Comparison of ENCODE assay signal across 10 cellular contexts in genomic region chr5:100584069-100584468, GRCh38. TPM values are rescaled to one million over a fixed set of nuclear protein-coding genes. Genes with fewer than 3 reads are reported as not detected.
DNase-seq lines count a peak whose midpoint lies in the region; ATAC-seq and TF ChIP-seq lines count a peak whose summit lies in the region.
"Had no signal": no experiment of that assay in that cellular context is flagged by ENCODE, and none has a peak within 500 bp of the region (broad histone marks: within the 10 kb centered on the region; RNA-seq: fewer than 3 reads in every experiment).

No MANE protein-coding gene starts in this region.

- DNase-seq in GM13977 (ENCODE audit: low spot score) (peak; percentile 18), SW 1271 (lab: John Stamatoyannopoulos, UW) (no peak), activated gamma-delta T cell (lab: John Stamatoyannopoulos, UW) (no peak), DMS53 (lab: John Stamatoyannopoulos, UW) (no peak)
- no peak for DNase-seq in activated T-helper 1 cell treated with anti-CD3 and anti-CD28 coated beads, Interleukin-12 subunit alpha, Interleukin-12 subunit beta, Interleukin-2, Interleukin-4 antibody, amounts not matched to agents 30 ng/mL and 10 ng/mL and 1 ng/mL, durations not matched to agents 14 hours and 24 hours and 36 hours (ENCODE audit: low spot score)
- DNase-seq: activated naive CD4-positive, alpha-beta T cell treated with anti-CD3 and anti-CD28 coated beads for 36 hours; dermis blood vessel endothelial cell had no signal

- H3K4me1 Mint-ChIP-seq in activated T-helper 1 cell treated with anti-CD3 and anti-CD28 coated beads, Interleukin-12 subunit alpha, Interleukin-12 subunit beta, Interleukin-2, Interleukin-4 antibody, amounts not matched to agents 30 ng/mL and 10 ng/mL and 1 ng/mL, durations not matched to agents 14 hours and 24 hours and 36 hours (ENCODE audit: low read depth), result no peaks in the 10 kb centered on the region

- TF ChIP-seq CTCF in GM13977 (IDR thresholded peaks at IDR 0.05; ENCODE audit: extremely low read depth, insufficient read depth, missing control alignments), result no peak

- no peak overlapping the region for H3K27ac Mint-ChIP-seq in activated T-helper 1 cell treated with anti-CD3 and anti-CD28 coated beads, Interleukin-12 subunit alpha, Interleukin-12 subunit beta, Interleukin-2, Interleukin-4 antibody, amounts not matched to agents 30 ng/mL and 10 ng/mL and 1 ng/mL, durations not matched to agents 14 hours and 24 hours and 36 hours
- H3K27ac Mint-ChIP-seq: activated naive CD4-positive, alpha-beta T cell treated with anti-CD3 and anti-CD28 coated beads for 36 hours had no signal

- intact Hi-C loops in activated T-helper 1 cell treated with anti-CD3 and anti-CD28 coated beads, Interleukin-12 subunit alpha, Interleukin-12 subunit beta, Interleukin-2, Interleukin-4 antibody, amounts not matched to agents 30 ng/mL and 10 ng/mL and 1 ng/mL, durations not matched to agents 14 hours and 24 hours and 36 hours (cut with micrococcal nuclease), result no loop called here

- ATAC-seq in GM19452 (IDR thresholded peaks at IDR 0.05; ENCODE audit: unreplicated experiment), result peak; percentile 96
- ATAC-seq in HG02884 (IDR thresholded peaks at IDR 0.05; ENCODE audit: unreplicated experiment), result peak; percentile 96
- ATAC-seq in HG03565 (IDR thresholded peaks at IDR 0.05; ENCODE audit: unreplicated experiment), result peak; percentile 88

- no peak overlapping the region for H3K4me3 Mint-ChIP-seq in activated T-helper 1 cell treated with anti-CD3 and anti-CD28 coated beads, Interleukin-12 subunit alpha, Interleukin-12 subunit beta, Interleukin-2, Interleukin-4 antibody, amounts not matched to agents 30 ng/mL and 10 ng/mL and 1 ng/mL, durations not matched to agents 14 hours and 24 hours and 36 hours
- H3K4me3 Mint-ChIP-seq: activated naive CD4-positive, alpha-beta T cell treated with anti-CD3 and anti-CD28 coated beads for 36 hours had no signal

- no peaks in the 10 kb centered on the region for H3K27me3 Mint-ChIP-seq in activated T-helper 1 cell treated with anti-CD3 and anti-CD28 coated beads, Interleukin-12 subunit alpha, Interleukin-12 subunit beta, Interleukin-2, Interleukin-4 antibody, amounts not matched to agents 30 ng/mL and 10 ng/mL and 1 ng/mL, durations not matched to agents 14 hours and 24 hours and 36 hours (ENCODE audit: insufficient read depth)

- in situ Hi-C loops in GM13977 (cut with MboI; ENCODE audit: low pct_unique_long_range_greater_than_20kb, low sequenced_read_pairs, unreplicated experiment), result no loop called here

- no peaks in the 10 kb centered on the region for H3K9me3 Mint-ChIP-seq in activated T-helper 1 cell treated with anti-CD3 and anti-CD28 coated beads, Interleukin-12 subunit alpha, Interleukin-12 subunit beta, Interleukin-2, Interleukin-4 antibody, amounts not matched to agents 30 ng/mL and 10 ng/mL and 1 ng/mL, durations not matched to agents 14 hours and 24 hours and 36 hours
- H3K9me3 Mint-ChIP-seq: activated naive CD4-positive, alpha-beta T cell treated with anti-CD3 and anti-CD28 coated beads for 36 hours had no signal

- H3K36me3 Mint-ChIP-seq in activated T-helper 1 cell treated with anti-CD3 and anti-CD28 coated beads, Interleukin-12 subunit alpha, Interleukin-12 subunit beta, Interleukin-2, Interleukin-4 antibody, amounts not matched to agents 30 ng/mL and 10 ng/mL and 1 ng/mL, durations not matched to agents 14 hours and 24 hours and 36 hours (ENCODE audit: low read depth), result no peaks in the 10 kb centered on the region

RNA-seq across cellular contexts. Expression of gene FAM174A, which starts 48.9 kb away (rescaled TPM):
- 8.2 and 9.7 TPM in 2 replicates for total RNA-seq in activated T-helper 1 cell treated with anti-CD3 and anti-CD28 coated beads, Interleukin-12 subunit alpha, Interleukin-12 subunit beta, Interleukin-2, Interleukin-4 antibody, amounts not matched to agents 30 ng/mL and 10 ng/mL and 1 ng/mL, durations not matched to agents 14 hours and 24 hours and 36 hours
